ENCODE assay signal across 9 cellular contexts in genomic region chr16:1985466-1986150, GRCh38. TPM values are rescaled to one million over a fixed set of nuclear protein-coding genes. Genes with fewer than 3 reads are reported as not detected.
DNase-seq lines count a peak whose midpoint lies in the region; ATAC-seq and TF ChIP-seq lines count a peak whose summit lies in the region.
"Had no signal": no experiment of that assay in that cellular context is flagged by ENCODE, and none has a peak within 500 bp of the region (broad histone marks: within the 10 kb centered on the region; RNA-seq: fewer than 3 reads in every experiment).

No MANE protein-coding gene starts in this region.

- in situ Hi-C loops in G401 (cut with HindIII; ENCODE audit: low sequenced_read_pairs), result no loop called here

- peaks cover 15% of the 10 kb centered on the region for H3K36me3 Mint-ChIP-seq in activated CD4-positive, alpha-beta T cell treated with anti-CD3 and anti-CD28 coated beads, Interleukin-2, amount 10 ng/mL, durations not matched to agents 24 days and 14 days (ENCODE audit: low read depth)

- peak overlapping the region; percentile 87 for H3K4me3 Mint-ChIP-seq in activated CD4-positive, alpha-beta T cell treated with anti-CD3 and anti-CD28 coated beads, Interleukin-2, amount 10 ng/mL, durations not matched to agents 24 days and 14 days

- H3K9me3 ChIP-seq in skeletal muscle satellite cell (replicated peaks; ENCODE audit: low read length), result no peaks in the 10 kb centered on the region

- no peak overlapping the region for H3K27ac Mint-ChIP-seq in activated CD4-positive, alpha-beta T cell treated with anti-CD3 and anti-CD28 coated beads, Interleukin-2, amount 10 ng/mL, durations not matched to agents 24 days and 14 days

- H3K9ac ChIP-seq in skeletal muscle satellite cell (ENCODE audit: low read depth, low read length), result peak overlapping the region; percentile 85

- peaks cover 29% of the 10 kb centered on the region for H3K4me1 ChIP-seq in skeletal muscle satellite cell (ENCODE audit: control insufficient read depth, insufficient read depth, low read length)

- DNase-seq in activated CD4-positive, alpha-beta T cell treated with anti-CD3 and anti-CD28 coated beads, Interleukin-2, amount 10 ng/mL, durations not matched to agents 24 days and 14 days, result no peak
- DNase-seq in activated CD4-positive, alpha-beta T cell treated with anti-CD3 and anti-CD28 coated beads for 48 hours, result no peak
- no peak for DNase-seq in RWPE1 (ENCODE audit: low spot score)
- no peak for DNase-seq in fibroblast of the aortic adventitia (ENCODE audit: low read depth)
- no peak for DNase-seq in NCI-H526 treated with DMSO at 0.1 percent for 48 hours (lab: John Stamatoyannopoulos, UW)
- DNase-seq in G401 (ENCODE audit: low spot score), result no peak

- H3K27me3 ChIP-seq in skeletal muscle satellite cell (ENCODE audit: control insufficient read depth, insufficient read depth, low read length), result peaks cover 36% of the 10 kb centered on the region

- POLR2A ChIA-PET in RWPE1 (lab: Yijun Ruan, JAX; ENCODE audit: low non-redundant PET), result interaction anchor here (0.6 to 0.7 kb wide), 2 partner anchors 23 to 220 kb away, joined by 3 read pairs; no protein-coding TSS in a partner anchor

- no peak for TF ChIP-seq CTCF in RWPE1 (conservative IDR thresholded peaks at IDR 0.05; ENCODE audit: low read depth)
- no peak for TF ChIP-seq CTCF in fibroblast of the aortic adventitia (IDR thresholded peaks at IDR 0.05; ENCODE audit: insufficient read depth, low read length)

- peak overlapping the region; percentile 96 for H3K4me2 ChIP-seq in skeletal muscle satellite cell (ENCODE audit: low read length)

- intact Hi-C loops in activated CD4-positive, alpha-beta T cell treated with anti-CD3 and anti-CD28 coated beads, Interleukin-2, amount 10 ng/mL, durations not matched to agents 24 days and 14 days (cut with micrococcal nuclease), result no loop called here

- H3K4me3 ChIP-seq in fibroblast of the aortic adventitia (ENCODE audit: low read depth, low read length), result peak overlapping the region; percentile 76
- H3K4me3 ChIP-seq in skeletal muscle satellite cell (ENCODE audit: low read length), result peak overlapping the region; percentile 87

- peaks cover 14% of the 10 kb centered on the region for H3K36me3 ChIP-seq in skeletal muscle satellite cell (ENCODE audit: insufficient read depth, low read length)

- H3K4me1 Mint-ChIP-seq in activated CD4-positive, alpha-beta T cell treated with anti-CD3 and anti-CD28 coated beads, Interleukin-2, amount 10 ng/mL, durations not matched to agents 24 days and 14 days, result peaks cover 11% of the 10 kb centered on the region

- H3K9me3 Mint-ChIP-seq in activated CD4-positive, alpha-beta T cell treated with anti-CD3 and anti-CD28 coated beads, Interleukin-2, amount 10 ng/mL, durations not matched to agents 24 days and 14 days, result no peaks in the 10 kb centered on the region

- peaks cover 34% of the 10 kb centered on the region for H3K27me3 Mint-ChIP-seq in activated CD4-positive, alpha-beta T cell treated with anti-CD3 and anti-CD28 coated beads, Interleukin-2, amount 10 ng/mL, durations not matched to agents 24 days and 14 days

- CTCF ChIA-PET in RWPE1 (lab: Yijun Ruan, JAX), result interaction anchor here (0.6 to 1.6 kb wide), 2 partner anchors 37 to 155 kb away, joined by 3 to 4 read pairs; no protein-coding TSS in a partner anchor

- peak overlapping the region; percentile 73 for H3K27ac ChIP-seq in RWPE1

- no peak for ATAC-seq in GM18519 (IDR thresholded peaks at IDR 0.05; ENCODE audit: low FRiP score, unreplicated experiment)

RNA-seq across cellular contexts. Expression of gene GFER, which starts 1.6 kb away (rescaled TPM):
- 41.6 and 42.8 TPM in 2 replicates for total RNA-seq in activated CD4-positive, alpha-beta T cell treated with anti-CD3 and anti-CD28 coated beads, Interleukin-2, amount 10 ng/mL, durations not matched to agents 24 days and 14 days
- 8.6 and 10.5 TPM in 2 replicates for total RNA-seq in fibroblast of the aortic adventitia (ENCODE audit: low replicate concordance)
- total RNA-seq in skeletal muscle satellite cell (2012; rRNA removed), result 10.1 and 13.1 TPM in 2 replicates
- 41.8 and 51.5 TPM in 2 replicates for total RNA-seq in G401 (2014; rRNA removed; shearing (Covaris generic))

RNA-seq across cellular contexts. Expression of gene SYNGR3, which starts 4.2 kb away (rescaled TPM):
- 18.1 and 20.2 TPM in 2 replicates for total RNA-seq in activated CD4-positive, alpha-beta T cell treated with anti-CD3 and anti-CD28 coated beads, Interleukin-2, amount 10 ng/mL, durations not matched to agents 24 days and 14 days
- 0.98 and 1.4 TPM in 2 replicates for total RNA-seq in fibroblast of the aortic adventitia (ENCODE audit: low replicate concordance)
- 0.66 and 1.8 TPM in 2 replicates for total RNA-seq in skeletal muscle satellite cell (2012; rRNA removed)
- total RNA-seq in G401 (2014; rRNA removed; shearing (Covaris generic)), result 30.5 and 36.7 TPM in 2 replicates

RNA-seq across cellular contexts. Expression of gene NOXO1, which starts 4.3 kb away (rescaled TPM):
- 0.56 TPM in 1 of 2 replicates, not detected in the other for total RNA-seq in activated CD4-positive, alpha-beta T cell treated with anti-CD3 and anti-CD28 coated beads, Interleukin-2, amount 10 ng/mL, durations not matched to agents 24 days and 14 days
- not detected in 2 replicates for total RNA-seq in fibroblast of the aortic adventitia (ENCODE audit: low replicate concordance)
- total RNA-seq in skeletal muscle satellite cell (2012; rRNA removed), result not detected in 2 replicates
- total RNA-seq in G401 (2014; rRNA removed; shearing (Covaris generic)), result not detected in 2 replicates

RNA-seq across cellular contexts. Expression of gene TBL3, which starts 13.8 kb away (rescaled TPM):
- total RNA-seq in activated CD4-positive, alpha-beta T cell treated with anti-CD3 and anti-CD28 coated beads, Interleukin-2, amount 10 ng/mL, durations not matched to agents 24 days and 14 days, result 81.4 and 87.5 TPM in 2 replicates
- 22.7 and 31.8 TPM in 2 replicates for total RNA-seq in fibroblast of the aortic adventitia (ENCODE audit: low replicate concordance)
- 45.9 and 58.6 TPM in 2 replicates for total RNA-seq in skeletal muscle satellite cell (2012; rRNA removed)
- total RNA-seq in G401 (2014; rRNA removed; shearing (Covaris generic)), result 78.6 and 84.2 TPM in 2 replicates

RNA-seq across cellular contexts. Expression of gene RNF151, which starts 19.0 kb away (rescaled TPM):
- total RNA-seq in activated CD4-positive, alpha-beta T cell treated with anti-CD3 and anti-CD28 coated beads, Interleukin-2, amount 10 ng/mL, durations not matched to agents 24 days and 14 days, result 0.57 TPM in 1 of 2 replicates, not detected in the other
- not detected in 2 replicates for total RNA-seq in fibroblast of the aortic adventitia (ENCODE audit: low replicate concordance)
- not detected in 2 replicates for total RNA-seq in skeletal muscle satellite cell (2012; rRNA removed)
- total RNA-seq in G401 (2014; rRNA removed; shearing (Covaris generic)), result not detected in 2 replicates
- total RNA-seq: liver had no signal
